ENCODE assay signal across 9 cellular contexts in genomic region chr22:22201185-22201924, GRCh38. TPM values are rescaled to one million over a fixed set of nuclear protein-coding genes. Genes with fewer than 3 reads are reported as not detected.
DNase-seq lines count a peak whose midpoint lies in the region; ATAC-seq, FAIRE-seq and TF ChIP-seq lines count a peak whose summit lies in the region.
"Had no signal": no experiment of that assay in that cellular context is flagged by ENCODE, and none has a peak within 500 bp of the region (broad histone marks: within the 10 kb centered on the region; RNA-seq: fewer than 3 reads in every experiment).

No MANE protein-coding gene starts in this region.

- H3K36me3 Mint-ChIP-seq in natural killer cell treated with Interleukin-12 subunit alpha and Interleukin-12 subunit beta and Interleukin-15 and Interleukin-18, amount 100 ng/mL, for 72 hours = no peaks in the 10 kb centered on the region

- TF ChIP-seq POLR2A in GM12891 (IDR thresholded peaks at IDR 0.05; ENCODE audit: low read depth, low read length) = no peak

- no peak overlapping the region for H3K4me3 Mint-ChIP-seq in natural killer cell treated with Interleukin-12 subunit alpha and Interleukin-12 subunit beta and Interleukin-15 and Interleukin-18, amount 100 ng/mL, for 72 hours

- H3K27me3 Mint-ChIP-seq in natural killer cell treated with Interleukin-12 subunit alpha and Interleukin-12 subunit beta and Interleukin-15 and Interleukin-18, amount 100 ng/mL, for 72 hours = peaks cover 22 to 30% of the 10 kb centered on the region in 2 donors

- FAIRE-seq in GM12891 (lab: Jason Lieb, UNC) = peak; percentile 82

- peak; percentile 39 to 53 for ATAC-seq in natural killer cell treated with Interleukin-12 subunit alpha and Interleukin-12 subunit beta and Interleukin-15 and Interleukin-18, amount 100 ng/mL, for 72 hours
- ATAC-seq in GM18861 (IDR thresholded peaks at IDR 0.05; ENCODE audit: unreplicated experiment) = no peak
- ATAC-seq in HG03280 (IDR thresholded peaks at IDR 0.05; ENCODE audit: unreplicated experiment) = no peak

- H3K4me1 Mint-ChIP-seq in natural killer cell treated with Interleukin-12 subunit alpha and Interleukin-12 subunit beta and Interleukin-15 and Interleukin-18, amount 100 ng/mL, for 72 hours (ENCODE audit: low read depth in 2 of 2) = peaks cover 0 to under 1% of the 10 kb centered on the region in 2 donors

- H3K36me3 ChIP-seq in SJCRH30 = no peaks in the 10 kb centered on the region

- H3K4me3 ChIP-seq in SJCRH30 = no peak overlapping the region

- H3K9me3 Mint-ChIP-seq in natural killer cell treated with Interleukin-12 subunit alpha and Interleukin-12 subunit beta and Interleukin-15 and Interleukin-18, amount 100 ng/mL, for 72 hours = no peaks in the 10 kb centered on the region

- DNase-seq in AG08395 (ENCODE audit: low spot score) (peak; percentile 41), GM12891 (ENCODE audit: insufficient read length, low spot score) (peak; percentile 53), HT-29 (ENCODE audit: low spot score) (peak; percentile 20), SJCRH30 (peak; percentile 88 to 93), dermis blood vessel endothelial cell (peak; percentile 53)
- no peak for DNase-seq in natural killer cell treated with Interleukin-12 subunit alpha and Interleukin-12 subunit beta and Interleukin-15 and Interleukin-18, amount 100 ng/mL, for 72 hours (ENCODE audit: low spot score)

- H3K27ac ChIP-seq in SJCRH30 = peak overlapping the region; percentile 5; the same call in 1 of the 2 replicates

- H3K27ac Mint-ChIP-seq in natural killer cell treated with Interleukin-12 subunit alpha and Interleukin-12 subunit beta and Interleukin-15 and Interleukin-18, amount 100 ng/mL, for 72 hours = no peak overlapping the region

- no peaks in the 10 kb centered on the region; the same call in 1 of the 2 replicates for H3K27me3 ChIP-seq in SJCRH30

- no peaks in the 10 kb centered on the region for H3K9me3 ChIP-seq in SJCRH30 (replicated peaks)

- H3K4me1 ChIP-seq in SJCRH30 = peaks cover 10% of the 10 kb centered on the region

TF ChIP-seq in GM12891, 5 proteins besides CTCF, POLR2A, EP300 and RAD21:
- TF ChIP-seq POU2F2 (IDR thresholded peaks at IDR 0.05; ENCODE audit: low read depth, low read length) (no peak), SPI1 (IDR thresholded peaks at IDR 0.05; ENCODE audit: low read depth, low read length) (peak; percentile 49; the same call in 1 of the 2 replicates)

RNA-seq across cellular contexts. Expression of gene VPREB1, which starts 43.2 kb away (rescaled TPM):
- polyA plus RNA-seq in GM12891 (2012; ENCODE audit: low read depth, missing spikeins) = not detected
- not detected in 2 replicates for total RNA-seq in HT-29 (2014; rRNA removed; shearing (Covaris generic))
- not detected in 2 replicates for total RNA-seq in SJCRH30 (2014; rRNA removed; shearing (Covaris generic))
- not detected in 2 replicates for total RNA-seq in dermis blood vessel endothelial cell
- not detected for total RNA-seq in natural killer cell treated with Interleukin-12 subunit alpha and Interleukin-12 subunit beta and Interleukin-15 and Interleukin-18, amount 100 ng/mL, for 72 hours
- total RNA-seq: epithelial cell of proximal tubule had no signal

Comparison
In these comparisons a context has a peak if more than half of its experiments do, and no peak if none do; other contexts are left out.
1. ATAC-seq: peak in natural killer cell treated with Interleukin-12 subunit alpha and Interleukin-12 subunit beta and Interleukin-15 and Interleukin-18, amount 100 ng/mL, for 72 hours (2 of 2); none in GM18861 (single experiment) and HG03280 (single experiment).